In the genomic region with DNA sequence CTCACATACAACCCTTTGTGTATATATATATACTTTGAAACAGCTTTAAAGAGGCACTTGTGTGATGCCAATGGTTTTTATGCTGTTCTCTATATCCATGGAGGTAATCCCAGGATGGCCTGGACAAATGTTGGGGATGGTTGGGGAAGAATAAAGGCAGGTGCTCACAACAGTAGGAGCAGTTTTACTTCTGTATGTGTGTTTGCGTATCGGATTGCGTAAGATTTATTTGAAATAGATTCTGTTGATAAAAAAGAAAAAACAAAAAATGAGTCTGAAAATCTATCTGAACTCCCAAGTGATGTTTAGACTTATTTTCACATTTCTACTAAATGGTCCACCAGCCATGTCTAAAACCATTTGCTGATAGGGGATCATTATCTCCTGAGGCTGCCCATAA, we compare ENCODE assay signal across 1 cellular context.
TF ChIP-seq lines count a peak whose summit lies in the region.

No MANE protein-coding gene starts in this region.

TF ChIP-seq in H1, 55 proteins besides CTCF, POLR2A, EP300 and RAD21:
- peak; percentile 57; the same call in 1 of the 2 replicates for TF ChIP-seq CEBPB (IDR thresholded peaks at IDR 0.05; ENCODE audit: low read depth, low read length)
- TF ChIP-seq SP2 (IDR thresholded peaks at IDR 0.05; ENCODE audit: low read length) = no peak
- TF ChIP-seq NANOG (IDR thresholded peaks at IDR 0.05; ENCODE audit: insufficient read depth, low read depth, low read length, poor library complexity, severe bottlenecking) = no peak
TF ChIP-seq in H1: peak in this region for 1.
